ENCODE assay signal across 11 cellular contexts in genomic region chr17:42895185-42895555, GRCh38. TPM values are rescaled to one million over a fixed set of nuclear protein-coding genes. Genes with fewer than 3 reads are reported as not detected.
DNase-seq lines count a peak whose midpoint lies in the region; ATAC-seq, FAIRE-seq and TF ChIP-seq lines count a peak whose summit lies in the region.
"Had no signal": no experiment of that assay in that cellular context is flagged by ENCODE, and none has a peak within 500 bp of the region (broad histone marks: within the 10 kb centered on the region; RNA-seq: fewer than 3 reads in every experiment).

No MANE protein-coding gene starts in this region.

- no peaks in the 10 kb centered on the region for H3K9me2 ChIP-seq in PC-9 (ENCODE audit: insufficient read depth)

- 0 out of 2 replicates have a peak overlapping the region, but pooled peaks have one; percentile 14 for H3K4me3 ChIP-seq in PC-9
- H3K4me3 ChIP-seq in pancreas, result peak overlapping the region in 2 of 4 donors; percentile 11 to 17

- H3K27ac Mint-ChIP-seq in activated T-cell treated with anti-CD3 and anti-CD28 coated beads, Interleukin-2, amount 50 U/mL, for 72 hours, result no peak overlapping the region
- no peak overlapping the region for H3K27ac Mint-ChIP-seq in activated naive CD4-positive, alpha-beta T cell treated with anti-CD3 and anti-CD28 coated beads for 36 hours
- H3K27ac Mint-ChIP-seq: brain; stimulated activated naive CD8-positive, alpha-beta T cell treated with anti-CD3 and anti-CD28 coated beads, Interleukin-15, Interleukin-2, amounts not matched to agents 100 ng/mL and 50 ng/mL, for 24 hours had no signal

- H3K9me3 Mint-ChIP-seq in activated T-cell treated with anti-CD3 and anti-CD28 coated beads, Interleukin-2, amount 50 U/mL, for 72 hours, result no peaks in the 10 kb centered on the region
- no peaks in the 10 kb centered on the region for H3K9me3 Mint-ChIP-seq in activated naive CD4-positive, alpha-beta T cell treated with anti-CD3 and anti-CD28 coated beads for 36 hours
- H3K9me3 Mint-ChIP-seq: brain; stimulated activated naive CD8-positive, alpha-beta T cell treated with anti-CD3 and anti-CD28 coated beads, Interleukin-15, Interleukin-2, amounts not matched to agents 100 ng/mL and 50 ng/mL, for 24 hours had no signal

- no peak overlapping the region for H2AFZ ChIP-seq in PC-9

- H3K9me3 ChIP-seq in PC-9 (ENCODE audit: insufficient read depth, low read depth) (no peaks in the 10 kb centered on the region), pancreas (no peaks in the 10 kb centered on the region)

- H3K4me1 Mint-ChIP-seq in activated T-cell treated with anti-CD3 and anti-CD28 coated beads, Interleukin-2, amount 50 U/mL, for 72 hours (ENCODE audit: low read depth), result no peaks in the 10 kb centered on the region
- no peaks in the 10 kb centered on the region for H3K4me1 Mint-ChIP-seq in activated naive CD4-positive, alpha-beta T cell treated with anti-CD3 and anti-CD28 coated beads for 36 hours (ENCODE audit: low read depth)

- H3K36me3 Mint-ChIP-seq in activated T-cell treated with anti-CD3 and anti-CD28 coated beads, Interleukin-2, amount 50 U/mL, for 72 hours (ENCODE audit: insufficient read depth in 2 of 2), result no peaks in the 10 kb centered on the region
- H3K36me3 Mint-ChIP-seq in activated naive CD4-positive, alpha-beta T cell treated with anti-CD3 and anti-CD28 coated beads for 36 hours (ENCODE audit: low read depth), result no peaks in the 10 kb centered on the region
- H3K36me3 Mint-ChIP-seq: brain had no signal

- no peaks in the 10 kb centered on the region for H4K20me1 ChIP-seq in PC-9 (ENCODE audit: insufficient read depth)

- DNase-seq in Ammon's horn (ENCODE audit: low spot score) (peak; percentile 18), PC-9 (peak; percentile 36 to 72), fibroblast of the conjunctiva (ENCODE audit: low read depth) (peak; percentile 81), pancreas (peak; percentile 69 to 89 (median 79)), SKM-1 (lab: John Stamatoyannopoulos, UW; ENCODE audit: unreplicated experiment) (no peak)
- DNase-seq in activated T-cell treated with anti-CD3 and anti-CD28 coated beads, Interleukin-2, amount 50 U/mL, for 72 hours, result no peak
- no peak for DNase-seq in activated naive CD4-positive, alpha-beta T cell treated with anti-CD3 and anti-CD28 coated beads for 36 hours
- DNase-seq: DND-41 had no signal

- TF ChIP-seq CTCF in PC-9 (conservative IDR thresholded peaks at IDR 0.05) (no peak), pancreas (IDR thresholded peaks at IDR 0.05) (no peak)

- CTCF ChIA-PET in PC-9 (lab: Charles Lee), result interaction anchor here (0.6 kb wide), 2 partner anchors 37 to 73 kb away, joined by 9 to 15 read pairs; no protein-coding TSS in a partner anchor
- CTCF ChIA-PET in activated naive CD4-positive, alpha-beta T cell treated with anti-CD3 and anti-CD28 coated beads for 36 hours (lab: Charles Lee), result interaction anchor here (0.7 kb wide), 1 partner anchor 186 kb away, joined by 3 read pairs; no protein-coding TSS in a partner anchor

- H3K4me1 ChIP-seq in PC-9 (replicated peaks; ENCODE audit: insufficient read depth) (peaks cover 12% of the 10 kb centered on the region), pancreas (peaks cover 23 to 44% (median 34%) of the 10 kb centered on the region in 3 donors)

- 0 to 15% methylated on average over 2 of the region's 2 CpGs for WGBS in pancreas, 2 donors

- H3K36me3 ChIP-seq in PC-9 (ENCODE audit: low read depth) (no peaks in the 10 kb centered on the region), pancreas (no peaks in the 10 kb centered on the region)

- intact Hi-C loops in PC-9 (cut with micrococcal nuclease; ENCODE audit: unreplicated experiment) (no loop called here), pancreas (cut with DNase I) (no loop called here)
- intact Hi-C loops in activated naive CD4-positive, alpha-beta T cell treated with anti-CD3 and anti-CD28 coated beads for 36 hours (cut with micrococcal nuclease), result no loop called here

- peaks cover 19% of the 10 kb centered on the region for H3K27me3 Mint-ChIP-seq in activated T-cell treated with anti-CD3 and anti-CD28 coated beads, Interleukin-2, amount 50 U/mL, for 72 hours (ENCODE audit: low read depth)
- peaks cover 3% of the 10 kb centered on the region for H3K27me3 Mint-ChIP-seq in activated naive CD4-positive, alpha-beta T cell treated with anti-CD3 and anti-CD28 coated beads for 36 hours (ENCODE audit: low read depth)

- H3K27ac ChIP-seq in PC-9 (no peak overlapping the region), pancreas (peak overlapping the region; percentile 77 to 96 (median 83))

- H3K4me2 ChIP-seq in PC-9, result peak overlapping the region; percentile 45

- BruUV-seq in PC-9 (replicated peaks; lab: Mats Ljungman, UMichigan), result no TSS peak

- ATAC-seq in pancreas (peak; percentile 83 to 90 (median 86)), HG02870 (IDR thresholded peaks at IDR 0.05; ENCODE audit: unreplicated experiment) (no peak)
- no peak for ATAC-seq in activated T-cell treated with anti-CD3 and anti-CD28 coated beads, Interleukin-2, amount 50 U/mL, for 72 hours (replicated peaks in 1 of 2)

- FAIRE-seq in pancreas (lab: Jason Lieb, UNC), result no peak

- no peaks in the 10 kb centered on the region for H3K27me3 ChIP-seq in PC-9 (ENCODE audit: insufficient read depth, low read depth)
- H3K27me3 ChIP-seq in pancreas, result no peaks in the 10 kb centered on the region

- POLR2A ChIA-PET in PC-9 (lab: Charles Lee; ENCODE audit: unreplicated experiment), result interaction anchor here (0.6 to 0.7 kb wide), 2 partner anchors 71 to 884 kb away, joined by 3 to 5 read pairs; partner anchors contain the start of genes BECN1 and DUSP3

- peaks cover 11% of the 10 kb centered on the region for H3F3A ChIP-seq in PC-9 (ENCODE audit: insufficient read depth, low read depth)

- no peaks in the 10 kb centered on the region for H3K79me2 ChIP-seq in PC-9 (ENCODE audit: low read depth)

- no peak overlapping the region for H3K4me3 Mint-ChIP-seq in activated T-cell treated with anti-CD3 and anti-CD28 coated beads, Interleukin-2, amount 50 U/mL, for 72 hours
- H3K4me3 Mint-ChIP-seq in activated naive CD4-positive, alpha-beta T cell treated with anti-CD3 and anti-CD28 coated beads for 36 hours, result no peak overlapping the region
- H3K4me3 Mint-ChIP-seq: brain; stimulated activated naive CD8-positive, alpha-beta T cell treated with anti-CD3 and anti-CD28 coated beads, Interleukin-15, Interleukin-2, amounts not matched to agents 100 ng/mL and 50 ng/mL, for 24 hours had no signal

RNA-seq across cellular contexts. Expression of gene G6PC1, which starts 5.4 kb away (rescaled TPM):
- total RNA-seq in PC-9 (2021) (not detected in 2 replicates), pancreas (under 1 TPM in 4 of 6 donors, not detected in 2; 0.17 to 0.72 (median 0.23) TPM)
- under 1 TPM; 0.08 to 0.42 TPM for polyA plus RNA-seq in pancreas
- total RNA-seq in activated T-cell treated with anti-CD3 and anti-CD28 coated beads, Interleukin-2, amount 50 U/mL, for 72 hours, result not detected
- not detected for total RNA-seq in activated naive CD4-positive, alpha-beta T cell treated with anti-CD3 and anti-CD28 coated beads for 36 hours

RNA-seq across cellular contexts. Expression of gene AOC3, which starts 44.2 kb away (rescaled TPM):
- total RNA-seq in PC-9 (2021) (0.98 and 2.8 TPM in 2 replicates), pancreas (1 to 10 TPM; 1.9 to 9.5 (median 5.8) TPM)
- 10 to 100 TPM in 1 of 2 donors, 1 to 10 TPM in 1; 6.2 to 11.3 TPM for polyA plus RNA-seq in pancreas
- 1 to 10 TPM; 6.8 to 9.4 TPM for total RNA-seq in activated T-cell treated with anti-CD3 and anti-CD28 coated beads, Interleukin-2, amount 50 U/mL, for 72 hours
- total RNA-seq in activated naive CD4-positive, alpha-beta T cell treated with anti-CD3 and anti-CD28 coated beads for 36 hours, result 1 to 10 TPM; 1.4 to 2.6 TPM

RNA-seq across cellular contexts. Expression of gene AOC2, which starts 50.8 kb away (rescaled TPM):
- total RNA-seq in PC-9 (2021) (3.7 TPM in 2 replicates), pancreas (1 to 10 TPM in 1 of 6 donors, under 1 TPM in 5; 0.37 to 1.7 (median 0.56) TPM)
- under 1 TPM; 0.77 to 0.87 TPM for polyA plus RNA-seq in pancreas
- total RNA-seq in activated T-cell treated with anti-CD3 and anti-CD28 coated beads, Interleukin-2, amount 50 U/mL, for 72 hours, result 10 to 100 TPM in 1 of 2 donors, 1 to 10 TPM in 1; 8.8 to 11.5 TPM
- total RNA-seq in activated naive CD4-positive, alpha-beta T cell treated with anti-CD3 and anti-CD28 coated beads for 36 hours, result 1 to 10 TPM; 2.0 to 2.6 TPM

Comparison
In these comparisons a context has a peak if more than half of its experiments do, and no peak if none do; other contexts are left out.
1. DNase-seq: peak in Ammon's horn (single experiment), PC-9 (2 of 2), fibroblast of the conjunctiva (single experiment) and pancreas (6 of 6); none in SKM-1 (single experiment), activated T-cell treated with anti-CD3 and anti-CD28 coated beads, Interleukin-2, amount 50 U/mL, for 72 hours (0 of 2) and activated naive CD4-positive, alpha-beta T cell treated with anti-CD3 and anti-CD28 coated beads for 36 hours (single experiment).
2. ATAC-seq: peak in pancreas (4 of 4); none in activated T-cell treated with anti-CD3 and anti-CD28 coated beads, Interleukin-2, amount 50 U/mL, for 72 hours (0 of 2) and HG02870 (single experiment).